Comparison of ENCODE assay signal across 10 cellular contexts in the genomic region with DNA sequence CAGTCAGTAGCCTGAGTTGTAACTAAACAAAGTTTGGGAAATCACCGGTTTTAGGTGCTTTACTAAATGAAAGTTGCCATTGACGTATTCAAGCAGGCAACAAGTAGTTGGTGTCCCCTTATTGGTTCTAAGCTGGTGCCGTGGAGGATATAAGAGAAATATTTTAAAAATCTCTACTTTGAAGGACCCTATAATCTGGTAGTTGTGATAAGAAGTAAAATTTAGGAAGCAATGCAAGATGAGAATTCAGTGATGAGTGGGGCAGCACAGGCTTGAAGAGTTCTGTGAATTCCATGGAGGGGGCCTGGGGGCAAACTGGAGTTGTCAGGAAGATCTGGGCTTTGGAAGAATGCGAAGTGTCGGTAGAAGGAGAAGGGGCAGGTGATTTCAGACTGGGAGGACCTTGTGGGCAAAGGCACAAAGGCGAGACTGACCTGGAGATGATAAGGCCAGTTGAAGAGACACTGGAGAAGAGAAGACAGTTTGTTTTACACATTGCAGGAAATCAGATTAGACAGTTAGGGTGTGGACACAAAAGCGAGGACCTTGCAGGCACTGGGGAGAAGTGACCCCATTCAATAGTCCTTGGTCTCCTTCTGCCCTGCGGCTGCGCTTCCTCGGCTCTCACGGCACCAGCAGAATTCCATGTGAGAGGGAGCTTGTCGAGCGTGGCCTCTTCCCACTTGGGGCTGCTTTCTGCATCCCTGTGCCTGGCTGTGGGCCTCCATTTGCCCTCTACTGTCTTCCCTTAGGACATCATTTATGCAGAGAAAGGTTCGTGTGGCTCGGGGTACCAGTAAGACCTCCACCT. TPM values are rescaled to one million over a fixed set of nuclear protein-coding genes. Genes with fewer than 3 reads are reported as not detected.
DNase-seq lines count a peak whose midpoint lies in the region; ATAC-seq and TF ChIP-seq lines count a peak whose summit lies in the region.
"Had no signal": no experiment of that assay in that cellular context is flagged by ENCODE, and none has a peak within 500 bp of the region (broad histone marks: within the 10 kb centered on the region; RNA-seq: fewer than 3 reads in every experiment).

No MANE protein-coding gene starts in this region.

- H3K4me3 Mint-ChIP-seq in T-helper 2 cell treated with Interferon-gamma antibody and Interleukin-4, amounts not matched to agents 5 μg/mL and 100 μg/mL, for 36 hours: peak overlapping the region; percentile 95

- no peak for ATAC-seq in GM18517 (IDR thresholded peaks at IDR 0.05; ENCODE audit: unreplicated experiment)

- H3K36me3 Mint-ChIP-seq in T-helper 2 cell treated with Interferon-gamma antibody and Interleukin-4, amounts not matched to agents 5 μg/mL and 100 μg/mL, for 36 hours (ENCODE audit: low read depth): peaks cover 63% of the 10 kb centered on the region

- no peaks in the 10 kb centered on the region for H3K4me1 ChIP-seq in esophagus squamous epithelium
- H3K4me1 ChIP-seq in suprapubic skin: no peaks in the 10 kb centered on the region

- TF ChIP-seq CTCF in esophagus squamous epithelium (IDR thresholded peaks at IDR 0.05): no peak
- TF ChIP-seq CTCF in suprapubic skin (IDR thresholded peaks at IDR 0.05): no peak

- peak overlapping the region in 3 of 4 donors; percentile 25 to 49 (median 31) for H3K4me3 ChIP-seq in esophagus squamous epithelium
- peak overlapping the region; percentile 20 for H3K4me3 ChIP-seq in suprapubic skin

- H3K27ac ChIP-seq in esophagus squamous epithelium: peak overlapping the region; percentile 54 to 77 (median 67)
- H3K27ac ChIP-seq in suprapubic skin: peak overlapping the region; percentile 50

- WGBS in esophagus squamous epithelium, 2 donors: 61 to 76% methylated on average over 14 to 15 of the region's 15 CpGs
- WGBS in suprapubic skin: 68% methylated on average over 15 of the region's 15 CpGs

- no peaks in the 10 kb centered on the region for H3K27me3 ChIP-seq in esophagus squamous epithelium
- H3K27me3 ChIP-seq in suprapubic skin: no peaks in the 10 kb centered on the region

- peak overlapping the region; percentile 97 for H3K27ac Mint-ChIP-seq in T-helper 2 cell treated with Interferon-gamma antibody and Interleukin-4, amounts not matched to agents 5 μg/mL and 100 μg/mL, for 36 hours

- no peaks in the 10 kb centered on the region for H3K9me3 ChIP-seq in esophagus squamous epithelium
- H3K9me3 ChIP-seq in suprapubic skin: no peaks in the 10 kb centered on the region

- TF ChIP-seq POLR2A in esophagus squamous epithelium (IDR thresholded peaks at IDR 0.05) (peak in 1 of 4 donors; percentile 24), suprapubic skin (IDR thresholded peaks at IDR 0.05) (peak in 1 of 2 donors; percentile 23)

- TF ChIP-seq EP300 in suprapubic skin (IDR thresholded peaks at IDR 0.05): no peak

- DNase-seq in activated T-cell treated with anti-CD3 and anti-CD28 coated beads, Interleukin-2, amount 50 U/mL, for 1 hour: peak; percentile 61
- DNase-seq in activated T-cell treated with anti-CD3 and anti-CD28 coated beads for 4 hours: no peak
- no peak for DNase-seq in T-helper 2 cell treated with Interferon-gamma antibody and Interleukin-4, amounts not matched to agents 5 μg/mL and 100 μg/mL, for 36 hours (ENCODE audit: low spot score)
- no peak for DNase-seq in esophagus squamous epithelium (lab: John Stamatoyannopoulos, UW)
- DNase-seq in suprapubic skin (ENCODE audit: low spot score in 2 of 2): no peak
- no peak for DNase-seq in SKM-1 treated with dmso at 0.1 percent for 144 hours (lab: John Stamatoyannopoulos, UW; ENCODE audit: unreplicated experiment)
- DNase-seq in NCI-H2029 treated with DMSO at 0.1 percent for 48 hours (lab: John Stamatoyannopoulos, UW): no peak
- DNase-seq: activated gamma-delta T cell treated with Interleukin-2 at 50 U/mL for 16 hours, Right ventricle myocardium superior had no signal

- H3K36me3 ChIP-seq in esophagus squamous epithelium (no peaks in the 10 kb centered on the region), suprapubic skin (no peaks in the 10 kb centered on the region)

- H3K4me1 Mint-ChIP-seq in T-helper 2 cell treated with Interferon-gamma antibody and Interleukin-4, amounts not matched to agents 5 μg/mL and 100 μg/mL, for 36 hours (ENCODE audit: low read depth): peaks cover 49% of the 10 kb centered on the region

- no peaks in the 10 kb centered on the region for H3K27me3 Mint-ChIP-seq in T-helper 2 cell treated with Interferon-gamma antibody and Interleukin-4, amounts not matched to agents 5 μg/mL and 100 μg/mL, for 36 hours (ENCODE audit: low read depth)

- no peaks in the 10 kb centered on the region for H3K9me3 Mint-ChIP-seq in T-helper 2 cell treated with Interferon-gamma antibody and Interleukin-4, amounts not matched to agents 5 μg/mL and 100 μg/mL, for 36 hours

- intact Hi-C loops in esophagus squamous epithelium (cut with DNase I): no loop called here

RNA-seq across cellular contexts. Expression of gene RHOH, which starts 1.3 kb away (rescaled TPM):
- total RNA-seq in esophagus squamous epithelium: 1 to 10 TPM in 3 of 4 donors, under 1 TPM in 1; 0.79 to 5.0 (median 2.2) TPM
- 1 to 10 TPM in 3 of 4 donors, under 1 TPM in 1; 0.91 to 3.5 (median 1.5) TPM for total RNA-seq in suprapubic skin
